ENCODE assay signal across 31 cellular contexts in the genomic region with DNA sequence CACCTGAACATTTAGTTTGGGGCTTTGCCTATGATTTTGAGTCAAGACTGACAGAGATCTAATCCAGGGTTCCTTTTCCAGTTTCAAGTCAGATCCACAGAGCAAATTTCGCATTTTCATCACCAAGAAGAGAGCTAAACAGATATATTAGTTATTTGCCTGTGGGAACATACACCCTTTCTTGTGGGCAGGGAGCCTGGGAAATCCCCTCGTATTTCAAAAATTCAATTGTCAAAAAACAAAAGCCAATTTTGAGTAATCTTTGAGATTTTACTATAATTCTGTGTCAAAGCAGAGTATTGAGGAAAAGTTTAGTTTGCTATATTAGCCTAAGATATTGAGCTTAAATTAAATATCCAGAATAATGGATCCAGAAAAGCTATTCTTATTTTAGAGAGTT. TPM values are rescaled to one million over a fixed set of nuclear protein-coding genes. Genes with fewer than 3 reads are reported as not detected.
"Had no signal": no experiment of that assay in that cellular context is flagged by ENCODE, and none has a peak within 500 bp of the region (broad histone marks: within the 10 kb centered on the region; RNA-seq: fewer than 3 reads in every experiment).

No MANE protein-coding gene starts in this region.

- H3K27ac ChIP-seq: ascending aorta, body of pancreas, coronary artery, Peyer's patch, RWPE1, SJCRH30, VCaP had no signal

- H3K4me3 ChIP-seq: ascending aorta, body of pancreas, coronary artery, Peyer's patch, SJCRH30 had no signal

- H3K27me3 ChIP-seq: ascending aorta, body of pancreas, Peyer's patch, SJCRH30 had no signal

- H3K9me2 ChIP-seq: SK-N-SH had no signal

- H3K4me2 ChIP-seq: SK-N-SH had no signal

- H3K9me3 ChIP-seq: ascending aorta, body of pancreas, Peyer's patch, SK-N-SH had no signal

- DNase-seq: activated CD4-positive, alpha-beta T cell treated with anti-CD3 and anti-CD28 coated beads for 48 hours; activated CD4-positive, alpha-beta T cell treated with anti-CD3 and anti-CD28 coated beads, Interleukin-2, amount 50 U/mL, for 48 hours; activated CD8-positive, alpha-beta memory T cell treated with anti-CD3 and anti-CD28 coated beads, Interleukin-2, amount 10 ng/mL, durations not matched to agents 7 days and 5 days; activated effector memory CD4-positive, alpha-beta T cell treated with anti-CD3 and anti-CD28 coated beads, Interleukin-2, amount 50 U/mL, for 16 hours; activated naive CD4-positive, alpha-beta T cell treated with Interleukin-2 at 50 U/mL for 16 hours; activated naive CD8-positive, alpha-beta T cell treated with anti-CD3 and anti-CD28 coated beads, Interleukin-2, amount 50 U/mL, for 24 hours; activated T-cell treated with anti-CD3 and anti-CD28 coated beads, Interleukin-2, amount 50 U/mL, for 24 hours; amniotic stem cell; body of pancreas; central memory CD4-positive, alpha-beta T cell; NCI-H1105 treated with DMSO at 0.1 percent for 48 hours; NCI-H1436 treated with DMSO at 0.1 percent for 48 hours; NCI-H187; NCI-H2081; NCI-H510A treated with DMSO at 0.1 percent for 48 hours; NCI-H69; Peyer's patch; Right ventricle myocardium superior; SJCRH30; SK-N-SH; T-helper 1 cell had no signal

- H3K9ac ChIP-seq: SK-N-SH had no signal

- H3K36me3 ChIP-seq: ascending aorta, Peyer's patch, SJCRH30 had no signal

- ATAC-seq: activated CD4-positive, CD25-positive, alpha-beta regulatory T cell treated with anti-CD3 and anti-CD28 coated beads, Interleukin-2, amount 50 U/mL, for 24 hours; activated CD8-positive, alpha-beta memory T cell treated with anti-CD3 and anti-CD28 coated beads, Interleukin-2, amount 10 ng/mL, durations not matched to agents 7 days and 5 days; activated naive CD8-positive, alpha-beta T cell treated with anti-CD3 and anti-CD28 coated beads, Interleukin-2, amount 50 U/mL, for 24 hours; body of pancreas had no signal

- FAIRE-seq: bronchial epithelial cell had no signal

- H3K4me1 ChIP-seq: ascending aorta, Peyer's patch had no signal

RNA-seq across cellular contexts. Expression of gene AFM, which starts 56.6 kb away (rescaled TPM):
- total RNA-seq: activated CD8-positive, alpha-beta memory T cell treated with anti-CD3 and anti-CD28 coated beads, Interleukin-2, amount 10 ng/mL, durations not matched to agents 7 days and 5 days; activated naive CD4-positive, alpha-beta T cell treated with anti-CD3 and anti-CD28 coated beads, Interleukin-2, amount 50 U/mL, for 72 hours; activated T-helper 1 cell treated with anti-CD3 and anti-CD28 coated beads, Interleukin-12 subunit alpha, Interleukin-12 subunit beta, Interleukin-2, Interleukin-4 antibody, amounts not matched to agents 30 ng/mL and 10 ng/mL and 1 ng/mL, durations not matched to agents 14 hours and 24 hours and 36 hours; ascending aorta; bronchial epithelial cell; chondrocyte; Peyer's patch; Right ventricle myocardium superior; SJCRH30; T-helper 2 cell treated with Interferon-gamma antibody and Interleukin-4, amounts not matched to agents 100 ng/mL and 5 ng/mL, for 36 hours had no signal
- polyA plus RNA-seq: SK-N-SH had no signal
